10 cellular contexts compared by ENCODE assay signal in genomic region chr9:128916745-128917144, GRCh38. TPM values are rescaled to one million over a fixed set of nuclear protein-coding genes. Genes with fewer than 3 reads are reported as not detected.
DNase-seq lines count a peak whose midpoint lies in the region; ATAC-seq and TF ChIP-seq lines count a peak whose summit lies in the region.
"Had no signal": no experiment of that assay in that cellular context is flagged by ENCODE, and none has a peak within 500 bp of the region (broad histone marks: within the 10 kb centered on the region; RNA-seq: fewer than 3 reads in every experiment).

No MANE protein-coding gene starts in this region.

- no peaks in the 10 kb centered on the region for H3K9me2 ChIP-seq in hepatocyte (replicated peaks; ENCODE audit: insufficient read depth)

- WGBS in right cardiac atrium = 75% methylated on average over 11 of the region's 11 CpGs
- 97% methylated on average over 11 of the region's 11 CpGs for WGBS in hepatocyte (ENCODE audit: low lambda C conversion rate, missing lambda C conversion rate)
- 89 to 91% methylated on average over 11 of the region's 11 CpGs for WGBS in sigmoid colon, 2 donors

- H3K4me2 ChIP-seq in hepatocyte = no peak overlapping the region

- intact Hi-C loops in right cardiac atrium (cut with DNase I) (no loop called here), Right ventricle myocardium inferior (cut with DNase I) (loop anchor here (2.0 kb wide), 1 partner anchor 34 kb away; the partner anchor contains the start of gene LRRC8A), sigmoid colon (cut with DNase I) (no loop called here)

- H3K27me3 ChIP-seq in right cardiac atrium (ENCODE audit: control insufficient read depth, insufficient read depth) (no peaks in the 10 kb centered on the region), hepatocyte (no peaks in the 10 kb centered on the region), sigmoid colon (no peaks in the 10 kb centered on the region)

- H2AFZ ChIP-seq in hepatocyte = no peak overlapping the region

- H3K79me2 ChIP-seq in hepatocyte = peaks cover 26% of the 10 kb centered on the region

- no peak for TF ChIP-seq EP300 in sigmoid colon (IDR thresholded peaks at IDR 0.05)

- H3K27ac ChIP-seq in right cardiac atrium (ENCODE audit: low read length) (peak overlapping the region; percentile 95), hepatocyte (peak overlapping the region; percentile 21), sigmoid colon (peak overlapping the region; percentile 76 to 88 (median 82))

- in situ Hi-C loops in G401 (cut with HindIII; ENCODE audit: low sequenced_read_pairs) = no loop called here

- peaks cover 26% of the 10 kb centered on the region for H3K4me1 ChIP-seq in right cardiac atrium (ENCODE audit: control insufficient read depth, insufficient read depth, low read length)
- peaks cover 39% of the 10 kb centered on the region for H3K4me1 ChIP-seq in hepatocyte (ENCODE audit: insufficient read depth)
- H3K4me1 ChIP-seq in sigmoid colon = peaks cover 0 to 91% (median 84%) of the 10 kb centered on the region in 4 donors

- no peak for TF ChIP-seq POLR2A in sigmoid colon (IDR thresholded peaks at IDR 0.05)

- no peak for ATAC-seq in right cardiac atrium
- no peak for ATAC-seq in Right ventricle myocardium inferior
- ATAC-seq in HG03175 (IDR thresholded peaks at IDR 0.05; ENCODE audit: unreplicated experiment) = no peak
- no peak for ATAC-seq in HG03342 (IDR thresholded peaks at IDR 0.05; ENCODE audit: unreplicated experiment)

- no peaks in the 10 kb centered on the region for H4K20me1 ChIP-seq in hepatocyte (ENCODE audit: insufficient read depth, poor library complexity, severe bottlenecking)

- DNase-seq in right cardiac atrium (no peak), Right ventricle myocardium inferior (ENCODE audit: missing footprints) (no peak), hepatocyte (ENCODE audit: low spot score) (no peak), sigmoid colon (no peak), G401 (ENCODE audit: low spot score) (no peak), NCI-H82 treated with DMSO at 0.1 percent for 48 hours (lab: John Stamatoyannopoulos, UW; ENCODE audit: unreplicated experiment) (no peak)
- DNase-seq: immature natural killer cell; stimulated activated CD4-positive, alpha-beta T cell treated with anti-CD3 and anti-CD28 coated beads, Interleukin-2, amount 100 ng/mL, for 48 hours had no signal

- H3K9me3 ChIP-seq in right cardiac atrium (ENCODE audit: control insufficient read depth, low read length) (no peaks in the 10 kb centered on the region), hepatocyte (ENCODE audit: low read depth) (no peaks in the 10 kb centered on the region), sigmoid colon (no peaks in the 10 kb centered on the region)

- no peaks in the 10 kb centered on the region for H3K36me3 ChIP-seq in hepatocyte (replicated peaks; ENCODE audit: insufficient read depth, low read depth)
- H3K36me3 ChIP-seq in sigmoid colon = peaks cover 4 to 25% (median 10%) of the 10 kb centered on the region in 4 donors

- H3K4me3 ChIP-seq in right cardiac atrium (ENCODE audit: low read length) = no peak overlapping the region
- H3K4me3 ChIP-seq in hepatocyte = no peak overlapping the region
- no peak overlapping the region for H3K4me3 ChIP-seq in sigmoid colon

- TF ChIP-seq CTCF in hepatocyte (IDR thresholded peaks at IDR 0.05; ENCODE audit: poor library complexity) = no peak
- no peak for TF ChIP-seq CTCF in sigmoid colon (IDR thresholded peaks at IDR 0.05)

RNA-seq across cellular contexts. Expression of gene PHYHD1, which starts 4.0 kb away (rescaled TPM):
- 10 to 100 TPM; 30.4 to 64.4 (median 38.0) TPM for total RNA-seq in right cardiac atrium
- polyA plus RNA-seq in right cardiac atrium = 57.8 TPM
- 30.2 TPM for total RNA-seq in Right ventricle myocardium inferior
- total RNA-seq in hepatocyte = 12.6 and 20.3 TPM in 2 replicates
- 25.7 and 32.3 TPM in 2 replicates for polyA plus RNA-seq in hepatocyte
- 10 to 100 TPM; 15.5 to 30.5 (median 20.1) TPM for total RNA-seq in sigmoid colon
- 10 to 100 TPM in 1 of 3 donors, 1 to 10 TPM in 2; 1.6 to 13.2 (median 8.1) TPM for polyA plus RNA-seq in sigmoid colon
- 13.8 and 17.6 TPM in 2 replicates for total RNA-seq in G401 (2014; rRNA removed; shearing (Covaris generic))

RNA-seq across cellular contexts. Expression of gene DOLK, which starts 30.7 kb away (rescaled TPM):
- 10 to 100 TPM; 10.0 to 11.8 (median 11.2) TPM for total RNA-seq in right cardiac atrium
- 9.6 TPM for polyA plus RNA-seq in right cardiac atrium
- 7.5 TPM for total RNA-seq in Right ventricle myocardium inferior
- 30.2 and 34.2 TPM in 2 replicates for total RNA-seq in hepatocyte
- polyA plus RNA-seq in hepatocyte = 37.4 and 45.0 TPM in 2 replicates
- total RNA-seq in sigmoid colon = 10 to 100 TPM in 1 of 4 donors, 1 to 10 TPM in 3; 6.2 to 11.4 (median 9.3) TPM
- 10 to 100 TPM in 1 of 3 donors, 1 to 10 TPM in 2; 2.4 to 11.1 (median 3.5) TPM for polyA plus RNA-seq in sigmoid colon
- 33.7 and 38.6 TPM in 2 replicates for total RNA-seq in G401 (2014; rRNA removed; shearing (Covaris generic))

RNA-seq across cellular contexts. Expression of gene NUP188, which starts 30.8 kb away (rescaled TPM):
- total RNA-seq in right cardiac atrium (10 to 100 TPM; 16.1 to 24.6 (median 17.8) TPM), Right ventricle myocardium inferior (16.0 TPM), hepatocyte (24.4 and 28.1 TPM in 2 replicates), sigmoid colon (10 to 100 TPM; 16.6 to 28.8 (median 24.6) TPM)
- polyA plus RNA-seq in right cardiac atrium (9.8 TPM), hepatocyte (28.1 and 31.2 TPM in 2 replicates), sigmoid colon (10 to 100 TPM in 1 of 3 donors, 1 to 10 TPM in 2; 3.7 to 21.3 (median 5.4) TPM)
- total RNA-seq in G401 (2014; rRNA removed; shearing (Covaris generic)) = 33.2 and 68.6 TPM in 2 replicates

RNA-seq across cellular contexts. Expression of gene LRRC8A, which starts 34.8 kb away (rescaled TPM):
- total RNA-seq in right cardiac atrium (10 to 100 TPM; 22.5 to 49.8 (median 26.3) TPM), Right ventricle myocardium inferior (23.9 TPM), hepatocyte (28.8 and 30.7 TPM in 2 replicates), sigmoid colon (10 to 100 TPM; 26.0 to 59.5 (median 37.4) TPM)
- polyA plus RNA-seq in right cardiac atrium (28.3 TPM), hepatocyte (46.8 and 55.6 TPM in 2 replicates), sigmoid colon (10 to 100 TPM in 1 of 3 donors, 1 to 10 TPM in 2; 4.8 to 25.2 (median 8.8) TPM)
- 19.6 and 38.7 TPM in 2 replicates for total RNA-seq in G401 (2014; rRNA removed; shearing (Covaris generic))

RNA-seq across cellular contexts. Expression of gene KYAT1, which starts 35.0 kb away (rescaled TPM):
- total RNA-seq in right cardiac atrium (10 to 100 TPM; 10.1 to 18.0 (median 14.0) TPM), Right ventricle myocardium inferior (11.9 TPM), hepatocyte (5.1 and 7.9 TPM in 2 replicates), sigmoid colon (1 to 10 TPM; 3.9 to 8.0 (median 5.2) TPM)
- polyA plus RNA-seq in right cardiac atrium (14.7 TPM), hepatocyte (8.4 and 8.7 TPM in 2 replicates), sigmoid colon (1 to 10 TPM in 1 of 3 donors, under 1 TPM in 2; 0.60 to 4.5 (median 0.92) TPM)
- 10.5 and 14.8 TPM in 2 replicates for total RNA-seq in G401 (2014; rRNA removed; shearing (Covaris generic))

Comparison
In these comparisons a context has a peak if more than half of its experiments do, and no peak if none do; other contexts are left out.
1. H3K27ac ChIP-seq: peak in every context shown above with its lines; median percentile 95 in right cardiac atrium; 82 in sigmoid colon; 21 in hepatocyte.